In genomic region chr7:150389532-150389816, GRCh38 we compare ENCODE assay signal across 18 cellular contexts. TPM values are rescaled to one million over a fixed set of nuclear protein-coding genes. Genes with fewer than 3 reads are reported as not detected.
A peak's percentile ranks its signal among the peaks of the same experiment; 100 is the strongest.
DNase-seq lines count a peak whose midpoint lies in the region; ATAC-seq and TF ChIP-seq lines count a peak whose summit lies in the region.
"Had no signal": no experiment of that assay in that cellular context is flagged by ENCODE, and none has a peak within 500 bp of the region (broad histone marks: within the 10 kb centered on the region; RNA-seq: fewer than 3 reads in every experiment).

No MANE protein-coding gene starts in this region.

- no peaks in the 10 kb centered on the region for H3K36me3 ChIP-seq in transverse colon
- H3K36me3 ChIP-seq in Caco-2 (ENCODE audit: control insufficient read depth, insufficient read depth, low read length), result no peaks in the 10 kb centered on the region; the same call in 1 of the 2 replicates
- H3K36me3 ChIP-seq: breast epithelium had no signal

- intact Hi-C loops in transverse colon (cut with DNase I; ENCODE audit: low total_unique reads), result no loop called here
- intact Hi-C loops in Caco-2 (cut with micrococcal nuclease; ENCODE audit: unreplicated experiment), result no loop called here

- H3K4me1 Mint-ChIP-seq in activated naive CD8-positive, alpha-beta T cell treated with anti-CD3 and anti-CD28 coated beads, Interleukin-2, amount 50 U/mL, for 24 hours, result peaks cover 3% of the 10 kb centered on the region
- H3K4me1 Mint-ChIP-seq in activated naive CD8-positive, alpha-beta T cell treated with anti-CD3 and anti-CD28 coated beads for 36 hours, result no peaks in the 10 kb centered on the region
- H3K4me1 Mint-ChIP-seq in progenitor cell of endocrine pancreas (ENCODE audit: low read depth) (peaks cover 15% of the 10 kb centered on the region), Caco-2 (ENCODE audit: low read depth, unreplicated experiment) (no peaks in the 10 kb centered on the region)
- H3K4me1 Mint-ChIP-seq: activated CD4-positive, alpha-beta T cell treated with anti-CD3 and anti-CD28 coated beads, Interleukin-2, amount 10 ng/mL, durations not matched to agents 7 days and 5 days had no signal

- peak overlapping the region; percentile 35 to 66 (median 46) for H3K27ac ChIP-seq in transverse colon
- H3K27ac ChIP-seq: BLaER1, neural progenitor cell had no signal

- no peak for TF ChIP-seq POLR2A in transverse colon (IDR thresholded peaks at IDR 0.05)
- no peak for TF ChIP-seq POLR2A in erythroblast (IDR thresholded peaks at IDR 0.05; ENCODE audit: low read length)

- H3K9me3 Mint-ChIP-seq in activated naive CD8-positive, alpha-beta T cell treated with anti-CD3 and anti-CD28 coated beads, Interleukin-2, amount 50 U/mL, for 24 hours, result no peaks in the 10 kb centered on the region
- H3K9me3 Mint-ChIP-seq in activated naive CD8-positive, alpha-beta T cell treated with anti-CD3 and anti-CD28 coated beads for 36 hours, result no peaks in the 10 kb centered on the region
- H3K9me3 Mint-ChIP-seq in progenitor cell of endocrine pancreas (ENCODE audit: low read depth) (no peaks in the 10 kb centered on the region), Caco-2 (ENCODE audit: unreplicated experiment) (no peaks in the 10 kb centered on the region)
- H3K9me3 Mint-ChIP-seq: activated CD4-positive, alpha-beta T cell treated with anti-CD3 and anti-CD28 coated beads, Interleukin-2, amount 10 ng/mL, durations not matched to agents 7 days and 5 days; neural progenitor cell had no signal

- CTCF ChIA-PET in Caco-2 (lab: Charles Lee), result no interaction called here

- DNase-seq in activated naive CD8-positive, alpha-beta T cell treated with anti-CD3 and anti-CD28 coated beads, Interleukin-2, amount 50 U/mL, for 24 hours, result no peak
- no peak for DNase-seq in activated naive CD8-positive, alpha-beta T cell treated with anti-CD3 and anti-CD28 coated beads for 36 hours
- DNase-seq in choroid plexus epithelial cell (ENCODE audit: low read depth), result peak; percentile 12
- DNase-seq in progenitor cell of endocrine pancreas (ENCODE audit: low spot score, unreplicated experiment), result no peak
- no peak for DNase-seq in transverse colon
- no peak for DNase-seq in erythroblast (lab: John Stamatoyannopoulos, UW)
- DNase-seq in Caco-2, result no peak
- no peak for DNase-seq in GDM1 (lab: John Stamatoyannopoulos, UW)
- DNase-seq: activated CD4-positive, alpha-beta T cell treated with anti-CD3 and anti-CD28 coated beads, Interleukin-2, amount 10 ng/mL, durations not matched to agents 7 days and 5 days; GOT3; Karpas-422; NK-92 treated with Interleukin-12 subunit alpha and Interleukin-12 subunit beta, amount 100 ng/mL, for 24 hours had no signal

- peak; percentile 83 for ATAC-seq in activated naive CD8-positive, alpha-beta T cell treated with anti-CD3 and anti-CD28 coated beads, Interleukin-2, amount 50 U/mL, for 24 hours

- in situ Hi-C loops in transverse colon (cut with MboI; ENCODE audit: low pct_ligation_motif_present in 1 of 4, low pct_unique_long_range_greater_than_20kb in 1 of 4, low sequenced_read_pairs in 3 of 4), result no loop called here

- no peak for TF ChIP-seq EP300 in transverse colon (IDR thresholded peaks at IDR 0.05; ENCODE audit: low read depth)

- H3K27me3 Mint-ChIP-seq in activated naive CD8-positive, alpha-beta T cell treated with anti-CD3 and anti-CD28 coated beads, Interleukin-2, amount 50 U/mL, for 24 hours, result no peaks in the 10 kb centered on the region
- no peaks in the 10 kb centered on the region for H3K27me3 Mint-ChIP-seq in activated naive CD8-positive, alpha-beta T cell treated with anti-CD3 and anti-CD28 coated beads for 36 hours
- no peaks in the 10 kb centered on the region for H3K27me3 Mint-ChIP-seq in progenitor cell of endocrine pancreas
- H3K27me3 Mint-ChIP-seq in Caco-2 (ENCODE audit: insufficient read depth, unreplicated experiment), result no peaks in the 10 kb centered on the region
- H3K27me3 Mint-ChIP-seq: activated CD4-positive, alpha-beta T cell treated with anti-CD3 and anti-CD28 coated beads, Interleukin-2, amount 10 ng/mL, durations not matched to agents 7 days and 5 days; activated naive CD8-positive, alpha-beta T cell had no signal

- no peaks in the 10 kb centered on the region for H3K9me3 ChIP-seq in transverse colon
- no peaks in the 10 kb centered on the region for H3K9me3 ChIP-seq in Caco-2
- H3K9me3 ChIP-seq: BLaER1, breast epithelium had no signal

- no peak overlapping the region for H3K4me3 Mint-ChIP-seq in activated naive CD8-positive, alpha-beta T cell treated with anti-CD3 and anti-CD28 coated beads, Interleukin-2, amount 50 U/mL, for 24 hours
- no peak overlapping the region for H3K4me3 Mint-ChIP-seq in activated naive CD8-positive, alpha-beta T cell treated with anti-CD3 and anti-CD28 coated beads for 36 hours
- H3K4me3 Mint-ChIP-seq in progenitor cell of endocrine pancreas (ENCODE audit: low read depth) (no peak overlapping the region), Caco-2 (ENCODE audit: unreplicated experiment) (no peak overlapping the region)
- H3K4me3 Mint-ChIP-seq: activated CD4-positive, alpha-beta T cell treated with anti-CD3 and anti-CD28 coated beads, Interleukin-2, amount 10 ng/mL, durations not matched to agents 7 days and 5 days; activated naive CD8-positive, alpha-beta T cell; neural progenitor cell had no signal

- H3K27me3 ChIP-seq in transverse colon (no peaks in the 10 kb centered on the region), Caco-2 (replicated peaks; ENCODE audit: control insufficient read depth, insufficient read depth, low read length) (no peaks in the 10 kb centered on the region)
- H3K27me3 ChIP-seq: BLaER1, breast epithelium, neural progenitor cell had no signal

- no peak overlapping the region for H3K4me3 ChIP-seq in choroid plexus epithelial cell (ENCODE audit: low read depth, low read length)
- H3K4me3 ChIP-seq in transverse colon, result no peak overlapping the region
- H3K4me3 ChIP-seq in Caco-2 (ENCODE audit: low read depth, low read length), result no peak overlapping the region
- H3K4me3 ChIP-seq: BLaER1, breast epithelium, neural progenitor cell had no signal

- peaks cover 15 to 53% (median 39%) of the 10 kb centered on the region in 4 donors for H3K4me1 ChIP-seq in transverse colon
- peaks cover 2% of the 10 kb centered on the region; the same call in 1 of the 2 replicates for H3K4me1 ChIP-seq in Caco-2
- H3K4me1 ChIP-seq: breast epithelium had no signal

- 60% methylated on average over 5 of the region's 5 CpGs; no CpG with 5 or more reads in 1 of the 2 donors for WGBS in transverse colon (ENCODE audit: low coverage in 1 of 2), 2 donors

- TF ChIP-seq CTCF in choroid plexus epithelial cell (conservative IDR thresholded peaks at IDR 0.05; ENCODE audit: low read depth, low read length), result no peak
- TF ChIP-seq CTCF in progenitor cell of endocrine pancreas (IDR thresholded peaks at IDR 0.05; ENCODE audit: unreplicated experiment), result no peak
- no peak for TF ChIP-seq CTCF in transverse colon (IDR thresholded peaks at IDR 0.05)
- TF ChIP-seq CTCF in Caco-2 (IDR thresholded peaks at IDR 0.05; ENCODE audit: insufficient read depth in 1 of 2, low read depth in 1 of 2, low read length in 1 of 2, severe bottlenecking in 1 of 2, unreplicated experiment in 1 of 2), result no peak

- H3K36me3 Mint-ChIP-seq in activated naive CD8-positive, alpha-beta T cell treated with anti-CD3 and anti-CD28 coated beads, Interleukin-2, amount 50 U/mL, for 24 hours (ENCODE audit: low read depth), result peaks cover 8% of the 10 kb centered on the region
- H3K36me3 Mint-ChIP-seq in activated naive CD8-positive, alpha-beta T cell treated with anti-CD3 and anti-CD28 coated beads for 36 hours, result no peaks in the 10 kb centered on the region
- H3K36me3 Mint-ChIP-seq in progenitor cell of endocrine pancreas (ENCODE audit: insufficient read depth) (peaks cover 7% of the 10 kb centered on the region), Caco-2 (ENCODE audit: insufficient read depth, unreplicated experiment) (peaks cover 5% of the 10 kb centered on the region)

- no TSS peak for BruUV-seq in Caco-2 (replicated peaks; lab: Mats Ljungman, UMichigan)

- no peak overlapping the region for H3K27ac Mint-ChIP-seq in activated naive CD8-positive, alpha-beta T cell treated with anti-CD3 and anti-CD28 coated beads, Interleukin-2, amount 50 U/mL, for 24 hours
- H3K27ac Mint-ChIP-seq in activated naive CD8-positive, alpha-beta T cell treated with anti-CD3 and anti-CD28 coated beads for 36 hours, result no peak overlapping the region
- H3K27ac Mint-ChIP-seq in progenitor cell of endocrine pancreas (peak overlapping the region; percentile 2), Caco-2 (ENCODE audit: unreplicated experiment) (no peak overlapping the region)
- H3K27ac Mint-ChIP-seq: activated CD4-positive, alpha-beta T cell treated with anti-CD3 and anti-CD28 coated beads, Interleukin-2, amount 10 ng/mL, durations not matched to agents 7 days and 5 days; activated naive CD8-positive, alpha-beta T cell; neural progenitor cell had no signal

- POLR2A ChIA-PET in Caco-2 (lab: Charles Lee), result no interaction called here

RNA-seq across cellular contexts. Expression of gene ZNF775, which starts 10.3 kb away (rescaled TPM):
- 1 to 10 TPM; 3.7 to 4.0 TPM for total RNA-seq in activated naive CD8-positive, alpha-beta T cell treated with anti-CD3 and anti-CD28 coated beads for 36 hours
- total RNA-seq in progenitor cell of endocrine pancreas (10.8 and 13.4 TPM in 2 replicates), transverse colon (10 to 100 TPM in 3 of 4 donors, 1 to 10 TPM in 1; 8.9 to 75.2 (median 15.2) TPM), Caco-2 (2022) (4.0 and 4.4 TPM in 2 replicates)

RNA-seq across cellular contexts. Expression of gene REPIN1, which starts 20.9 kb away (rescaled TPM):
- 10 to 100 TPM; 54.7 to 55.1 TPM for total RNA-seq in activated naive CD8-positive, alpha-beta T cell treated with anti-CD3 and anti-CD28 coated beads for 36 hours
- total RNA-seq in progenitor cell of endocrine pancreas, result 148 and 153 TPM in 2 replicates
- total RNA-seq in transverse colon, result 100 to 1,000 TPM; 182 to 414 (median 247) TPM
- total RNA-seq in Caco-2 (2022), result 141 and 148 TPM in 2 replicates

RNA-seq across cellular contexts. Expression of gene RARRES2, which starts 48.0 kb away (rescaled TPM):
- not detected for total RNA-seq in activated naive CD8-positive, alpha-beta T cell treated with anti-CD3 and anti-CD28 coated beads for 36 hours
- total RNA-seq in progenitor cell of endocrine pancreas (19.0 and 20.2 TPM in 2 replicates), transverse colon (100 to 1,000 TPM in 2 of 4 donors, 10 to 100 TPM in 2; 84.2 to 124 (median 102) TPM), Caco-2 (2022) (not detected in 2 replicates)
- total RNA-seq: A673; activated CD4-positive, alpha-beta T cell treated with anti-CD3 and anti-CD28 coated beads, Interleukin-2, amount 10 ng/mL, durations not matched to agents 7 days and 5 days; HT1080 had no signal

Comparison
In these comparisons a context has a peak if more than half of its experiments do, and no peak if none do; other contexts are left out.
1. RNA of gene RARRES2, which starts 48.0 kb away (total RNA-seq): 84.2 to 124 TPM in transverse colon and 19.0 to 20.2 TPM in progenitor cell of endocrine pancreas; not detected in Caco-2 and not detected in activated naive CD8-positive, alpha-beta T cell treated with anti-CD3 and anti-CD28 coated beads for 36 hours; every median in the first group is over 10 times any median in the second.